18 cellular contexts compared by ENCODE assay signal in the genomic region with DNA sequence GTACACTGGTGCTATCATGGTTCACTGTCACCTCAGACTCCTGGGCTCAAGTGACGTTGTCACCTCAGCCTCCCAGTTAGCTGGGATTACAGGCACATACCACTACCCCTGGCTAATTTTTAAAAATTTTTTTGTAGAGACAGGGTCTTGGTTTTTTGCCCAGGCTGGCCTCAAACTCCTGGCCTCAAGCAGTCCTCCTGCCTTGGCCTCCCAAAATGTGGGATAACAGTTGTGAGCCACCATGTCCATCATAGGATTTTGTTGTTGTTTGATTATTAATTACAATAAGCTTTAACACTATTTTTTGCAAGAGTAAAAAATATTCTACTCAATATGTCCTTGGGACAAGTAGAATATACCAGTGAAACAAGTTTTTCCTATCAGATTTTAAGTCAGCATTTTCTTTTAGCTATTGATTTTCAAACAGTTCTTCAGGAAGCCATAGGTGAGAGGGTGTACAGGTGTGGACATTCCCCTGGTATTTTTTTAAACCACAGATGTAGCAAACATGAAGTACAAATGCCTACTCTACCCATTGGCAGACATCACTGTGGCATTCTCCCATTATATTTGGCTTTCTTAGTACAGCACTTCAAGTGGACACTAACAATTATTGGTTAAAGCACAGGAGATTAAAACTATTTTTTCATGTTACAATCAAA.
"Had no signal": no experiment of that assay in that cellular context is flagged by ENCODE, and none has a peak within 500 bp of the region (broad histone marks: within the 10 kb centered on the region; RNA-seq: fewer than 3 reads in every experiment).

No MANE protein-coding gene starts in this region.

- H3K4me3 Mint-ChIP-seq: activated CD4-positive, alpha-beta memory T cell treated with anti-CD3 and anti-CD28 coated beads for 36 hours; central memory CD8-positive, alpha-beta T cell; stimulated activated naive CD8-positive, alpha-beta T cell treated with anti-CD3 and anti-CD28 coated beads, Interleukin-15, Interleukin-2, amounts not matched to agents 100 ng/mL and 50 ng/mL, for 24 hours had no signal

- DNase-seq: activated CD4-positive, alpha-beta memory T cell treated with anti-CD3 and anti-CD28 coated beads for 36 hours; activated naive CD4-positive, alpha-beta T cell; amniotic stem cell; left lung; naive B cell; nucleus accumbens; stimulated activated CD4-positive, alpha-beta T cell treated with anti-CD3 and anti-CD28 coated beads, Interleukin-15, amount 100 ng/mL, for 24 hours; stimulated activated CD4-positive, alpha-beta T cell treated with anti-CD3 and anti-CD28 coated beads, Interleukin-4, amount 100 ng/mL, for 24 hours; upper lobe of left lung had no signal

- ATAC-seq: left lung had no signal

- H3K27ac ChIP-seq: coronary artery, esophagus muscularis mucosa, hepatocyte, left lung, right atrium auricular region, skin epidermis had no signal

- H3K27me3 ChIP-seq: esophagus muscularis mucosa, hepatocyte, left lung, right atrium auricular region, upper lobe of left lung had no signal

- H3K9me3 Mint-ChIP-seq: activated CD4-positive, alpha-beta memory T cell treated with anti-CD3 and anti-CD28 coated beads for 36 hours; central memory CD8-positive, alpha-beta T cell; naive B cell; stimulated activated naive CD8-positive, alpha-beta T cell treated with anti-CD3 and anti-CD28 coated beads, Interleukin-15, Interleukin-2, amounts not matched to agents 100 ng/mL and 50 ng/mL, for 24 hours had no signal

- FAIRE-seq: keratinocyte had no signal

- H3K4me3 ChIP-seq: coronary artery, esophagus muscularis mucosa, hepatocyte, left lung, right atrium auricular region, skin epidermis, upper lobe of left lung had no signal

- H3K9me3 ChIP-seq: esophagus muscularis mucosa, left lung, right atrium auricular region, upper lobe of left lung had no signal

- H3K27me3 Mint-ChIP-seq: activated CD4-positive, alpha-beta memory T cell treated with anti-CD3 and anti-CD28 coated beads for 36 hours; central memory CD8-positive, alpha-beta T cell; naive B cell; progenitor cell of endocrine pancreas; stimulated activated naive CD8-positive, alpha-beta T cell treated with anti-CD3 and anti-CD28 coated beads, Interleukin-15, Interleukin-2, amounts not matched to agents 100 ng/mL and 50 ng/mL, for 24 hours had no signal

- H3K36me3 ChIP-seq: left lung, right atrium auricular region, upper lobe of left lung had no signal

- H3K27ac Mint-ChIP-seq: progenitor cell of endocrine pancreas had no signal

- H3K4me2 ChIP-seq: hepatocyte had no signal

- H2AFZ ChIP-seq: hepatocyte had no signal
